ENCODE assay signal across 33 cellular contexts in genomic region chrX:150761819-150762216, GRCh38.
DNase-seq lines count a peak whose midpoint lies in the region; ATAC-seq and TF ChIP-seq lines count a peak whose summit lies in the region.
"Had no signal": no experiment of that assay in that cellular context is flagged by ENCODE, and none has a peak within 500 bp of the region (broad histone marks: within the 10 kb centered on the region; RNA-seq: fewer than 3 reads in every experiment).

No MANE protein-coding gene starts in this region.

- H3K9me3 Mint-ChIP-seq in osteocyte (ENCODE audit: unreplicated experiment), result no peaks in the 10 kb centered on the region
- no peaks in the 10 kb centered on the region for H3K9me3 Mint-ChIP-seq in natural killer cell treated with Interleukin-12 subunit alpha and Interleukin-12 subunit beta and Interleukin-15 and Interleukin-18, amount 100 ng/mL, for 72 hours
- H3K9me3 Mint-ChIP-seq in activated T-cell treated with anti-CD3 and anti-CD28 coated beads, Interleukin-2, amount 50 U/mL, for 72 hours, result no peaks in the 10 kb centered on the region
- H3K9me3 Mint-ChIP-seq: CD4-positive, alpha-beta T cell; CD4-positive, CD25-positive, alpha-beta regulatory T cell; CD8-positive, alpha-beta memory T cell; CD8-positive, alpha-beta T cell had no signal

- no peaks in the 10 kb centered on the region for H3K9me3 ChIP-seq in osteoblast (ENCODE audit: low read depth, low read length)
- H3K9me3 ChIP-seq: A549; BE2C; BLaER1; BLaER1 treated with 17β-estradiol and CSF1 and Interleukin-3, amounts not matched to agents 10 nM and 100 nM; Caco-2 had no signal

- no peaks in the 10 kb centered on the region for H3K4me1 ChIP-seq in osteoblast (ENCODE audit: insufficient read depth, low read length)
- H3K4me1 ChIP-seq: A549, BE2C, Caco-2 had no signal

- H3K4me2 ChIP-seq in osteoblast (ENCODE audit: insufficient read depth, low read length), result no peak overlapping the region
- H3K4me2 ChIP-seq: A549; BLaER1; BLaER1 treated with 17β-estradiol and CSF1 and Interleukin-3, amounts not matched to agents 10 nM and 100 nM had no signal

- H3K27me3 ChIP-seq in osteoblast (ENCODE audit: insufficient read depth, low read length), result no peaks in the 10 kb centered on the region
- H3K27me3 ChIP-seq: BE2C; BLaER1; BLaER1 treated with 17β-estradiol and CSF1 and Interleukin-3, amounts not matched to agents 10 nM and 100 nM had no signal

- no peaks in the 10 kb centered on the region for H3K79me2 ChIP-seq in osteoblast (ENCODE audit: insufficient read depth, low read length)

- H3K36me3 ChIP-seq in osteoblast (ENCODE audit: insufficient read depth, low read length), result no peaks in the 10 kb centered on the region
- H3K36me3 ChIP-seq: BE2C had no signal

- no peak overlapping the region for H3K4me3 Mint-ChIP-seq in osteocyte (ENCODE audit: unreplicated experiment)
- H3K4me3 Mint-ChIP-seq in natural killer cell treated with Interleukin-12 subunit alpha and Interleukin-12 subunit beta and Interleukin-15 and Interleukin-18, amount 100 ng/mL, for 72 hours, result no peak overlapping the region
- no peak overlapping the region for H3K4me3 Mint-ChIP-seq in activated T-cell treated with anti-CD3 and anti-CD28 coated beads, Interleukin-2, amount 50 U/mL, for 72 hours
- H3K4me3 Mint-ChIP-seq: B cell; CD14-positive monocyte; CD4-positive, alpha-beta memory T cell; CD4-positive, alpha-beta T cell; CD4-positive, CD25-positive, alpha-beta regulatory T cell; CD8-positive, alpha-beta T cell had no signal

- TF ChIP-seq CTCF in osteoblast (IDR thresholded peaks at IDR 0.05; ENCODE audit: extremely low read depth, low read depth, low read length) (no peak), osteocyte (IDR thresholded peaks at IDR 0.05) (no peak)

- no peak overlapping the region for H3K27ac Mint-ChIP-seq in osteocyte (ENCODE audit: unreplicated experiment)
- H3K27ac Mint-ChIP-seq in natural killer cell treated with Interleukin-12 subunit alpha and Interleukin-12 subunit beta and Interleukin-15 and Interleukin-18, amount 100 ng/mL, for 72 hours, result no peak overlapping the region
- H3K27ac Mint-ChIP-seq in activated T-cell treated with anti-CD3 and anti-CD28 coated beads, Interleukin-2, amount 50 U/mL, for 72 hours, result no peak overlapping the region
- H3K27ac Mint-ChIP-seq: B cell; CD4-positive, alpha-beta T cell had no signal

- DNase-seq in NCI-H82 (lab: John Stamatoyannopoulos, UW) (peak; percentile 68), NCI-H82 treated with DMSO at 0.1 percent for 48 hours (lab: John Stamatoyannopoulos, UW; ENCODE audit: unreplicated experiment) (no peak), left lobe of liver (ENCODE audit: low spot score) (peak; percentile 6), osteoblast (ENCODE audit: insufficient read length, low spot score, missing footprints) (peak; percentile 66), osteocyte (ENCODE audit: extremely low spot score, unreplicated experiment) (peak; percentile 65), NOMO-1 treated with dmso at 0.1 percent for 144 hours (lab: John Stamatoyannopoulos, UW; ENCODE audit: unreplicated experiment) (no peak)
- DNase-seq in natural killer cell treated with Interleukin-12 subunit alpha and Interleukin-12 subunit beta and Interleukin-15 and Interleukin-18, amount 100 ng/mL, for 72 hours (ENCODE audit: low spot score), result no peak
- DNase-seq in activated T-cell treated with anti-CD3 and anti-CD28 coated beads, Interleukin-2, amount 50 U/mL, for 72 hours, result no peak
- DNase-seq: 8988T; ACHN; AML-193; BE2C; Caco-2; Calu3; CD4-positive, alpha-beta memory T cell; CD4-positive, alpha-beta T cell; CD4-positive, CD25-positive, alpha-beta regulatory T cell; CD8-positive, alpha-beta memory T cell; CD8-positive, alpha-beta T cell; COR-L47; DMS 273 treated with DMSO at 0.1 percent for 48 hours; DMS153; DMS79; DMS79 treated with DMSO at 0.1 percent for 48 hours; DND-41; EL had no signal

- H4K20me1 ChIP-seq in osteoblast (ENCODE audit: insufficient read depth, low read length), result no peaks in the 10 kb centered on the region
- H4K20me1 ChIP-seq: BLaER1 had no signal

- no peak overlapping the region for H3K27ac ChIP-seq in osteoblast (ENCODE audit: low read depth, low read length)
- H3K27ac ChIP-seq: 22Rv1; A549; BLaER1; BLaER1 treated with 17β-estradiol and CSF1 and Interleukin-3, amounts not matched to agents 10 nM and 100 nM; C4-2B had no signal

- H3K4me3 ChIP-seq in osteoblast (ENCODE audit: insufficient read depth, low read length), result no peak overlapping the region
- H3K4me3 ChIP-seq: A549; BLaER1; BLaER1 treated with 17β-estradiol and CSF1 and Interleukin-3, amounts not matched to agents 10 nM and 100 nM had no signal

- no peak overlapping the region for H2AFZ ChIP-seq in osteoblast (ENCODE audit: low read length)

- no peak for ATAC-seq in left lobe of liver
- ATAC-seq in natural killer cell treated with Interleukin-12 subunit alpha and Interleukin-12 subunit beta and Interleukin-15 and Interleukin-18, amount 100 ng/mL, for 72 hours, result no peak
- no peak for ATAC-seq in activated T-cell treated with anti-CD3 and anti-CD28 coated beads, Interleukin-2, amount 50 U/mL, for 72 hours (replicated peaks in 1 of 2)
- ATAC-seq: A549; CD8-positive, alpha-beta T cell had no signal

- no peaks in the 10 kb centered on the region for H3K27me3 Mint-ChIP-seq in osteocyte (ENCODE audit: unreplicated experiment)
- no peaks in the 10 kb centered on the region for H3K27me3 Mint-ChIP-seq in natural killer cell treated with Interleukin-12 subunit alpha and Interleukin-12 subunit beta and Interleukin-15 and Interleukin-18, amount 100 ng/mL, for 72 hours
- H3K27me3 Mint-ChIP-seq in activated T-cell treated with anti-CD3 and anti-CD28 coated beads, Interleukin-2, amount 50 U/mL, for 72 hours (ENCODE audit: low read depth), result peaks cover 6% of the 10 kb centered on the region
- H3K27me3 Mint-ChIP-seq: B cell; CD4-positive, alpha-beta memory T cell; CD4-positive, alpha-beta T cell; CD4-positive, CD25-positive, alpha-beta regulatory T cell had no signal

- no peaks in the 10 kb centered on the region for H3K4me1 Mint-ChIP-seq in osteocyte (ENCODE audit: unreplicated experiment)
- H3K4me1 Mint-ChIP-seq in natural killer cell treated with Interleukin-12 subunit alpha and Interleukin-12 subunit beta and Interleukin-15 and Interleukin-18, amount 100 ng/mL, for 72 hours (ENCODE audit: low read depth in 2 of 2), result no peaks in the 10 kb centered on the region
- no peaks in the 10 kb centered on the region for H3K4me1 Mint-ChIP-seq in activated T-cell treated with anti-CD3 and anti-CD28 coated beads, Interleukin-2, amount 50 U/mL, for 72 hours (ENCODE audit: low read depth)
- H3K4me1 Mint-ChIP-seq: B cell; CD4-positive, alpha-beta memory T cell; CD4-positive, CD25-positive, alpha-beta regulatory T cell; CD8-positive, alpha-beta memory T cell had no signal

- H3K36me3 Mint-ChIP-seq in osteocyte (ENCODE audit: unreplicated experiment), result peaks cover 5% of the 10 kb centered on the region
- H3K36me3 Mint-ChIP-seq in natural killer cell treated with Interleukin-12 subunit alpha and Interleukin-12 subunit beta and Interleukin-15 and Interleukin-18, amount 100 ng/mL, for 72 hours, result peaks cover 4% of the 10 kb centered on the region
- peaks cover 3 to 4% of the 10 kb centered on the region in 2 donors for H3K36me3 Mint-ChIP-seq in activated T-cell treated with anti-CD3 and anti-CD28 coated beads, Interleukin-2, amount 50 U/mL, for 72 hours (ENCODE audit: insufficient read depth in 2 of 2)

Comparison
In these comparisons a context has a peak if more than half of its experiments do, and no peak if none do; other contexts are left out.
1. DNase-seq: peak in NCI-H82 (single experiment), left lobe of liver (single experiment), osteoblast (single experiment) and osteocyte (single experiment); none in NCI-H82 treated with DMSO at 0.1 percent for 48 hours (single experiment), natural killer cell treated with Interleukin-12 subunit alpha and Interleukin-12 subunit beta and Interleukin-15 and Interleukin-18, amount 100 ng/mL, for 72 hours (single experiment), activated T-cell treated with anti-CD3 and anti-CD28 coated beads, Interleukin-2, amount 50 U/mL, for 72 hours (0 of 2) and NOMO-1 treated with dmso at 0.1 percent for 144 hours (single experiment).